In genomic region chr10:110459600-110459999, GRCh38 we compare ENCODE assay signal across 17 cellular contexts. TPM values are rescaled to one million over a fixed set of nuclear protein-coding genes. Genes with fewer than 3 reads are reported as not detected.
DNase-seq lines count a peak whose midpoint lies in the region; ATAC-seq and TF ChIP-seq lines count a peak whose summit lies in the region.
"Had no signal": no experiment of that assay in that cellular context is flagged by ENCODE, and none has a peak within 500 bp of the region (broad histone marks: within the 10 kb centered on the region; RNA-seq: fewer than 3 reads in every experiment).

No MANE protein-coding gene starts in this region.

- no peak overlapping the region for H3K4me2 ChIP-seq in skeletal muscle satellite cell (ENCODE audit: low read length)

- peak overlapping the region; percentile 28 for H3K27ac Mint-ChIP-seq in activated T-cell treated with anti-CD3 and anti-CD28 coated beads, Interleukin-2, amount 50 U/mL, for 72 hours
- H3K27ac Mint-ChIP-seq: activated naive CD4-positive, alpha-beta T cell treated with anti-CD3 and anti-CD28 coated beads for 36 hours; CD4-positive, alpha-beta T cell; stimulated activated naive CD8-positive, alpha-beta T cell treated with anti-CD3 and anti-CD28 coated beads, Interleukin-15, Interleukin-2, amounts not matched to agents 100 ng/mL and 50 ng/mL, for 24 hours had no signal

- peak overlapping the region; percentile 7 for H3K4me3 ChIP-seq in epithelial cell of proximal tubule (ENCODE audit: low read depth, low read length)
- H3K4me3 ChIP-seq in skeletal muscle satellite cell (ENCODE audit: low read length): no peak overlapping the region
- H3K4me3 ChIP-seq: coronary artery had no signal

- TF ChIP-seq CTCF in epithelial cell of proximal tubule (conservative IDR thresholded peaks at IDR 0.05; ENCODE audit: low read depth, low read length): no peak

- H3K36me3 ChIP-seq in skeletal muscle satellite cell (ENCODE audit: insufficient read depth, low read length): no peaks in the 10 kb centered on the region

- peak overlapping the region; percentile 26 for H3K9ac ChIP-seq in skeletal muscle satellite cell (ENCODE audit: low read depth, low read length)

- no peak for ATAC-seq in activated T-cell treated with anti-CD3 and anti-CD28 coated beads, Interleukin-2, amount 50 U/mL, for 72 hours (replicated peaks in 1 of 2)
- ATAC-seq in activated T-cell treated with anti-CD3 and anti-CD28 coated beads, Interleukin-2, amount 50 U/mL, for 4 hours: no peak
- ATAC-seq in sciatic nerve: no peak
- ATAC-seq: foreskin keratinocyte had no signal

- peaks cover 67% of the 10 kb centered on the region for H3K4me1 Mint-ChIP-seq in activated T-cell treated with anti-CD3 and anti-CD28 coated beads, Interleukin-2, amount 50 U/mL, for 72 hours (ENCODE audit: low read depth)
- peaks cover 58% of the 10 kb centered on the region for H3K4me1 Mint-ChIP-seq in activated T-cell treated with anti-CD3 and anti-CD28 coated beads, Interleukin-2, amount 50 U/mL, for 4 hours (ENCODE audit: low read depth)

- no peak for DNase-seq in activated T-cell treated with anti-CD3 and anti-CD28 coated beads, Interleukin-2, amount 50 U/mL, for 72 hours
- no peak for DNase-seq in activated T-cell treated with anti-CD3 and anti-CD28 coated beads, Interleukin-2, amount 50 U/mL, for 4 hours
- peak; percentile 53 for DNase-seq in RPMI8226
- DNase-seq in epithelial cell of proximal tubule (ENCODE audit: low read depth): no peak
- no peak for DNase-seq in sciatic nerve (ENCODE audit: low spot score)
- DNase-seq in glomerular visceral epithelial cell (ENCODE audit: extremely low spot score): no peak
- DNase-seq in activated CD4-positive, alpha-beta T cell treated with anti-CD3 and anti-CD28 coated beads, Interleukin-2, amount 50 U/mL, for 4 hours: no peak
- DNase-seq: activated CD4-positive, alpha-beta T cell treated with anti-CD3 and anti-CD28 coated beads for 1 hour; activated naive CD4-positive, alpha-beta T cell treated with anti-CD3 and anti-CD28 coated beads for 36 hours; CD4-positive, alpha-beta T cell; DMS79; foreskin keratinocyte; NCI-H1105 treated with DMSO at 0.1 percent for 48 hours; SIG-M5 had no signal

- H3K27me3 Mint-ChIP-seq in activated T-cell treated with anti-CD3 and anti-CD28 coated beads, Interleukin-2, amount 50 U/mL, for 72 hours (ENCODE audit: low read depth): no peaks in the 10 kb centered on the region
- H3K27me3 Mint-ChIP-seq in activated T-cell treated with anti-CD3 and anti-CD28 coated beads, Interleukin-2, amount 50 U/mL, for 4 hours (ENCODE audit: low read depth): no peaks in the 10 kb centered on the region
- H3K27me3 Mint-ChIP-seq: CD4-positive, alpha-beta T cell; stimulated activated naive CD8-positive, alpha-beta T cell treated with anti-CD3 and anti-CD28 coated beads, Interleukin-15, Interleukin-2, amounts not matched to agents 100 ng/mL and 50 ng/mL, for 24 hours had no signal

- H3K27me3 ChIP-seq in skeletal muscle satellite cell (ENCODE audit: control insufficient read depth, insufficient read depth, low read length): no peaks in the 10 kb centered on the region
- H3K27me3 ChIP-seq: foreskin keratinocyte had no signal

- no peak overlapping the region for H3K4me3 Mint-ChIP-seq in activated T-cell treated with anti-CD3 and anti-CD28 coated beads, Interleukin-2, amount 50 U/mL, for 72 hours
- H3K4me3 Mint-ChIP-seq in activated T-cell treated with anti-CD3 and anti-CD28 coated beads, Interleukin-2, amount 50 U/mL, for 4 hours: no peak overlapping the region
- H3K4me3 Mint-ChIP-seq: activated naive CD4-positive, alpha-beta T cell treated with anti-CD3 and anti-CD28 coated beads for 36 hours; CD4-positive, alpha-beta T cell; stimulated activated naive CD8-positive, alpha-beta T cell treated with anti-CD3 and anti-CD28 coated beads, Interleukin-15, Interleukin-2, amounts not matched to agents 100 ng/mL and 50 ng/mL, for 24 hours had no signal

- no peaks in the 10 kb centered on the region for H3K36me3 Mint-ChIP-seq in activated T-cell treated with anti-CD3 and anti-CD28 coated beads, Interleukin-2, amount 50 U/mL, for 72 hours (ENCODE audit: insufficient read depth in 2 of 2)
- H3K36me3 Mint-ChIP-seq in activated T-cell treated with anti-CD3 and anti-CD28 coated beads, Interleukin-2, amount 50 U/mL, for 4 hours (ENCODE audit: insufficient read depth): no peaks in the 10 kb centered on the region

- peaks cover 31% of the 10 kb centered on the region for H3K4me1 ChIP-seq in skeletal muscle satellite cell (ENCODE audit: control insufficient read depth, insufficient read depth, low read length)

- no peaks in the 10 kb centered on the region for H3K9me3 ChIP-seq in skeletal muscle satellite cell (replicated peaks; ENCODE audit: low read length)

- intact Hi-C loops in sciatic nerve (cut with DNase I): no loop called here

- H3K9me3 Mint-ChIP-seq in activated T-cell treated with anti-CD3 and anti-CD28 coated beads, Interleukin-2, amount 50 U/mL, for 72 hours: no peaks in the 10 kb centered on the region
- no peaks in the 10 kb centered on the region for H3K9me3 Mint-ChIP-seq in activated T-cell treated with anti-CD3 and anti-CD28 coated beads, Interleukin-2, amount 50 U/mL, for 4 hours
- H3K9me3 Mint-ChIP-seq: activated naive CD4-positive, alpha-beta T cell treated with anti-CD3 and anti-CD28 coated beads for 36 hours; CD4-positive, alpha-beta T cell; stimulated activated naive CD8-positive, alpha-beta T cell treated with anti-CD3 and anti-CD28 coated beads, Interleukin-15, Interleukin-2, amounts not matched to agents 100 ng/mL and 50 ng/mL, for 24 hours had no signal

RNA-seq across cellular contexts. Expression of gene DUSP5, which starts 38.1 kb away (rescaled TPM):
- 100 to 1,000 TPM; 122 to 242 TPM for total RNA-seq in activated T-cell treated with anti-CD3 and anti-CD28 coated beads, Interleukin-2, amount 50 U/mL, for 72 hours
- 10 to 100 TPM; 33.5 to 57.1 (median 56.5) TPM for total RNA-seq in activated T-cell treated with anti-CD3 and anti-CD28 coated beads, Interleukin-2, amount 50 U/mL, for 4 hours
- 57.6 and 76.2 TPM in 2 replicates for total RNA-seq in epithelial cell of proximal tubule
- 35.2 and 70.1 TPM in 2 replicates for total RNA-seq in skeletal muscle satellite cell (2012; rRNA removed)
- total RNA-seq in sciatic nerve: 53.5 TPM
